ENCODE assay signal across 27 cellular contexts in the genomic region with DNA sequence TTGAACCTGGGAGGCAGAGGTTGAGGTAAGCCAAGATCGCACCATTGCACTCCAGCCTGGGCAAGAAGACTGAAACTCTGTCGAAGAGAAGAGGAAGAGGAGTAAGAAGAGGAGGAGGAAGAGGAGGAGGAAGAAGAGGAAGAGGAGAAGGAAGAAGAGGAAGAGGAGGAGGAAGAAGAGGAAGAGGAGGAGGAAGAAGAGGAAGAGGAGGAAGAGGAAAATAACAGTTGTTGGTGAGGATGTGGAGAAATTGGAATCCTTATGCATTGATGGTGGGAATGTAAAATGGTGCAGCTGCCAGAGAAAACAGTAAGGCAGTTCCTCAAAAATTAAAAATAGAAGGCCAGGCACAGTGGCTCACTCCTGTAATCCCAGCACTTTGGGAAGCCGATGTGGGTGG. TPM values are rescaled to one million over a fixed set of nuclear protein-coding genes. Genes with fewer than 3 reads are reported as not detected.
"Had no signal": no experiment of that assay in that cellular context is flagged by ENCODE, and none has a peak within 500 bp of the region (broad histone marks: within the 10 kb centered on the region; RNA-seq: fewer than 3 reads in every experiment).

No MANE protein-coding gene starts in this region.

- H3K27me3 Mint-ChIP-seq: activated CD8-positive, alpha-beta T cell treated with anti-CD3 and anti-CD28 coated beads for 36 hours had no signal

- H3K4me3 Mint-ChIP-seq: activated CD4-positive, alpha-beta T cell treated with anti-CD3 and anti-CD28 coated beads, Interleukin-2, amount 10 ng/mL, durations not matched to agents 24 days and 14 days; activated CD8-positive, alpha-beta T cell treated with anti-CD3 and anti-CD28 coated beads for 36 hours; activated naive CD4-positive, alpha-beta T cell treated with anti-CD3 and anti-CD28 coated beads, Interleukin-2, amount 50 U/mL, for 24 hours; activated T-cell treated with anti-CD3 and anti-CD28 coated beads, Interleukin-2, amount 50 U/mL, for 4 hours; activated T-helper 1 cell treated with anti-CD3 and anti-CD28 coated beads, Interleukin-12 subunit alpha, Interleukin-12 subunit beta, Interleukin-2, Interleukin-4 antibody, amounts not matched to agents 30 ng/mL and 10 ng/mL and 1 ng/mL, durations not matched to agents 14 hours and 24 hours and 36 hours had no signal

- H3K27me3 ChIP-seq: brain microvascular endothelial cell, Peyer's patch had no signal

- DNase-seq: activated CD4-positive, alpha-beta T cell treated with anti-CD3 and anti-CD28 coated beads, Interleukin-2, amount 10 ng/mL, durations not matched to agents 24 days and 14 days; activated CD4-positive, alpha-beta T cell treated with anti-CD3 and anti-CD28 coated beads, Interleukin-2, amount 50 U/mL, for 4 hours; activated CD8-positive, alpha-beta T cell treated with anti-CD3 and anti-CD28 coated beads for 36 hours; activated gamma-delta T cell treated with Interleukin-2 at 50 U/mL for 16 hours; activated T-cell treated with anti-CD3 and anti-CD28 coated beads for 4 hours; activated T-cell treated with anti-CD3 and anti-CD28 coated beads, Interleukin-2, amount 50 U/mL, for 4 hours; amniotic stem cell; brain microvascular endothelial cell; central memory CD4-positive, alpha-beta T cell; Kasumi-1; KBM-7; MM.1S; MV-4-11; NCI-H1092; NCI-H1436 treated with DMSO at 0.1 percent for 48 hours; NCI-H1694 treated with DMSO at 0.1 percent for 48 hours; NCI-H2029; NCI-H345; NCI-H524 treated with DMSO at 0.1 percent for 48 hours; PC-3; Peyer's patch; SIG-M5; T1000 had no signal

- H3K36me3 ChIP-seq: brain microvascular endothelial cell, Peyer's patch had no signal

- H3K9me3 ChIP-seq: Peyer's patch had no signal

- H3K4me3 ChIP-seq: Peyer's patch had no signal

- H3K27ac ChIP-seq: brain microvascular endothelial cell, Peyer's patch, RWPE1 had no signal

- H3K36me3 Mint-ChIP-seq: activated naive CD4-positive, alpha-beta T cell treated with anti-CD3 and anti-CD28 coated beads, Interleukin-2, amount 50 U/mL, for 24 hours had no signal

- H3K27ac Mint-ChIP-seq: activated CD4-positive, alpha-beta T cell treated with anti-CD3 and anti-CD28 coated beads, Interleukin-2, amount 10 ng/mL, durations not matched to agents 24 days and 14 days; activated CD8-positive, alpha-beta T cell treated with anti-CD3 and anti-CD28 coated beads for 36 hours; activated naive CD4-positive, alpha-beta T cell treated with anti-CD3 and anti-CD28 coated beads, Interleukin-2, amount 50 U/mL, for 24 hours; activated T-helper 1 cell treated with anti-CD3 and anti-CD28 coated beads, Interleukin-12 subunit alpha, Interleukin-12 subunit beta, Interleukin-2, Interleukin-4 antibody, amounts not matched to agents 30 ng/mL and 10 ng/mL and 1 ng/mL, durations not matched to agents 14 hours and 24 hours and 36 hours had no signal

- H3K4me1 ChIP-seq: Peyer's patch had no signal

- H3K9me3 Mint-ChIP-seq: activated CD4-positive, alpha-beta T cell treated with anti-CD3 and anti-CD28 coated beads, Interleukin-2, amount 10 ng/mL, durations not matched to agents 24 days and 14 days; activated CD8-positive, alpha-beta T cell treated with anti-CD3 and anti-CD28 coated beads for 36 hours; activated naive CD4-positive, alpha-beta T cell treated with anti-CD3 and anti-CD28 coated beads, Interleukin-2, amount 50 U/mL, for 24 hours; activated T-cell treated with anti-CD3 and anti-CD28 coated beads, Interleukin-2, amount 50 U/mL, for 4 hours; activated T-helper 1 cell treated with anti-CD3 and anti-CD28 coated beads, Interleukin-12 subunit alpha, Interleukin-12 subunit beta, Interleukin-2, Interleukin-4 antibody, amounts not matched to agents 30 ng/mL and 10 ng/mL and 1 ng/mL, durations not matched to agents 14 hours and 24 hours and 36 hours had no signal

RNA-seq across cellular contexts. Expression of a gene that starts 57.4 kb away (rescaled TPM):
- total RNA-seq: activated CD4-positive, alpha-beta T cell treated with anti-CD3 and anti-CD28 coated beads, Interleukin-2, amount 10 ng/mL, durations not matched to agents 24 days and 14 days; activated T-helper 1 cell treated with anti-CD3 and anti-CD28 coated beads, Interleukin-12 subunit alpha, Interleukin-12 subunit beta, Interleukin-2, Interleukin-4 antibody, amounts not matched to agents 30 ng/mL and 10 ng/mL and 1 ng/mL, durations not matched to agents 14 hours and 24 hours and 36 hours; NCI-H460; PC-3 had no signal
